Comparison of ENCODE assay signal across 29 cellular contexts in the genomic region with DNA sequence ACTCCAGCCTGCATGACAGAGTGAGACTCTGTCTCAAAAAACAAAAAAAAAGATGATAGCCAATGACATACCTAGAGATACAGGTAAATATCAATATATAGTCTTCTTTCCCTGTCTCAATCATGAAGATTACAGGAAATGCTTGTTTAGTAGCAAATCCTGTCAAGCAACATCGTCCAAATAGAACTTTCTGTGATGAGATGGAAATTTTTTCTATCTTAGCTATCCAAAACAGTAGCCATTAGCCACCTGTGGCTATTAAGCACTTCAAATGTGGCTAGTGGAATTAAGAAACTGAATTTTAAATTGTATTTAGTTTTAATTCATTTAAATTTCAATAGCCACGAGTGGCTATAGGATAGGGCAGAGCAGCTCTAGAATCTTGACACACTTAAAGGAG.
"Had no signal": no experiment of that assay in that cellular context is flagged by ENCODE, and none has a peak within 500 bp of the region (broad histone marks: within the 10 kb centered on the region; RNA-seq: fewer than 3 reads in every experiment).

No MANE protein-coding gene starts in this region.

- H3K9me3 Mint-ChIP-seq: naive thymus-derived CD8-positive, alpha-beta T cell; natural killer cell treated with Interleukin-12 subunit alpha and Interleukin-12 subunit beta and Interleukin-15 and Interleukin-18, amount 100 ng/mL, for 72 hours; nephron progenitor cell; neural progenitor cell; stimulated activated effector memory CD8-positive, alpha-beta T cell treated with anti-CD3 and anti-CD28 coated beads, Interleukin-12 subunit alpha, Interleukin-12 subunit beta, amount 100 ng/mL, for 72 hours; stimulated activated naive B cell treated with anti-CD40 and anti-IgM and Interleukin-4, amounts not matched to agents 10 μg/mL and 1 μg/mL and 100 μg/mL, for 72 hours; stimulated activated naive CD8-positive, alpha-beta T cell treated with anti-CD3 and anti-CD28 coated beads, Interleukin-15, Interleukin-2, amounts not matched to agents 100 ng/mL and 50 ng/mL, for 24 hours had no signal

- H3K9me3 ChIP-seq: ovary, psoas muscle, right lobe of liver, sigmoid colon, stomach, thoracic aorta, thyroid gland, tibial nerve, upper lobe of left lung, vagina had no signal

- H3K27ac ChIP-seq: neural progenitor cell, ovary, parathyroid adenoma, psoas muscle, right lobe of liver, sigmoid colon, stomach, thoracic aorta, thyroid gland, tibial nerve, upper lobe of left lung, vagina had no signal

- H3K4me3 ChIP-seq: neural progenitor cell, ovary, psoas muscle, right lobe of liver, sigmoid colon, stomach, thoracic aorta, thyroid gland, tibial nerve, upper lobe of left lung, vagina had no signal

- H3K27me3 ChIP-seq: neural progenitor cell, ovary, right lobe of liver, sigmoid colon, thyroid gland, tibial nerve, upper lobe of left lung, vagina had no signal

- H3K36me3 Mint-ChIP-seq: naive thymus-derived CD8-positive, alpha-beta T cell; natural killer cell treated with Interleukin-12 subunit alpha and Interleukin-12 subunit beta and Interleukin-15 and Interleukin-18, amount 100 ng/mL, for 72 hours; stimulated activated effector memory CD8-positive, alpha-beta T cell treated with anti-CD3 and anti-CD28 coated beads, Interleukin-12 subunit alpha, Interleukin-12 subunit beta, amount 100 ng/mL, for 72 hours; stimulated activated naive B cell treated with anti-CD40 and anti-IgM and Interleukin-4, amounts not matched to agents 10 μg/mL and 1 μg/mL and 100 μg/mL, for 72 hours had no signal

- H3K4me3 Mint-ChIP-seq: naive thymus-derived CD8-positive, alpha-beta T cell; natural killer cell treated with Interleukin-12 subunit alpha and Interleukin-12 subunit beta and Interleukin-15 and Interleukin-18, amount 100 ng/mL, for 72 hours; nephron progenitor cell; neural progenitor cell; stimulated activated effector memory CD8-positive, alpha-beta T cell treated with anti-CD3 and anti-CD28 coated beads, Interleukin-12 subunit alpha, Interleukin-12 subunit beta, amount 100 ng/mL, for 72 hours; stimulated activated naive B cell treated with anti-CD40 and anti-IgM and Interleukin-4, amounts not matched to agents 10 μg/mL and 1 μg/mL and 100 μg/mL, for 72 hours; stimulated activated naive CD8-positive, alpha-beta T cell treated with anti-CD3 and anti-CD28 coated beads, Interleukin-15, Interleukin-2, amounts not matched to agents 100 ng/mL and 50 ng/mL, for 24 hours had no signal

- H3K4me1 ChIP-seq: parathyroid adenoma, psoas muscle, right lobe of liver, sigmoid colon, thyroid gland, upper lobe of left lung, vagina had no signal

- H2AFZ ChIP-seq: neural progenitor cell, parathyroid adenoma had no signal

- H3K4me1 Mint-ChIP-seq: stimulated activated naive B cell treated with anti-CD40 and anti-IgM and Interleukin-4, amounts not matched to agents 10 μg/mL and 1 μg/mL and 100 μg/mL, for 72 hours had no signal

- ATAC-seq: naive thymus-derived CD8-positive, alpha-beta T cell; natural killer cell treated with Interleukin-12 subunit alpha and Interleukin-12 subunit beta and Interleukin-15 and Interleukin-18, amount 100 ng/mL, for 72 hours; psoas muscle; stimulated activated effector memory CD8-positive, alpha-beta T cell treated with anti-CD3 and anti-CD28 coated beads, Interleukin-12 subunit alpha, Interleukin-12 subunit beta, amount 100 ng/mL, for 72 hours; stimulated activated naive B cell treated with anti-CD40 and anti-IgM and Interleukin-4, amounts not matched to agents 10 μg/mL and 1 μg/mL and 100 μg/mL, for 72 hours had no signal

- H3K27ac Mint-ChIP-seq: naive thymus-derived CD8-positive, alpha-beta T cell; natural killer cell treated with Interleukin-12 subunit alpha and Interleukin-12 subunit beta and Interleukin-15 and Interleukin-18, amount 100 ng/mL, for 72 hours; nephron progenitor cell; neural progenitor cell; progenitor cell of endocrine pancreas; stimulated activated effector memory CD8-positive, alpha-beta T cell treated with anti-CD3 and anti-CD28 coated beads, Interleukin-12 subunit alpha, Interleukin-12 subunit beta, amount 100 ng/mL, for 72 hours; stimulated activated naive B cell treated with anti-CD40 and anti-IgM and Interleukin-4, amounts not matched to agents 10 μg/mL and 1 μg/mL and 100 μg/mL, for 72 hours; stimulated activated naive CD8-positive, alpha-beta T cell treated with anti-CD3 and anti-CD28 coated beads, Interleukin-15, Interleukin-2, amounts not matched to agents 100 ng/mL and 50 ng/mL, for 24 hours had no signal

- FAIRE-seq: small intestine, urothelium cell line had no signal

- H3K36me3 ChIP-seq: neural progenitor cell, ovary, right lobe of liver, sigmoid colon, stomach, thoracic aorta, thyroid gland, tibial nerve, upper lobe of left lung, vagina had no signal

- H3K4me2 ChIP-seq: neural progenitor cell had no signal

- H3K79me2 ChIP-seq: parathyroid adenoma had no signal

- DNase-seq: naive thymus-derived CD8-positive, alpha-beta T cell; nephron progenitor cell; occipital lobe; ovary; posterior cingulate gyrus; psoas muscle; right cardiac atrium; right lobe of liver; sigmoid colon; small intestine; stimulated activated CD4-positive, alpha-beta T cell treated with anti-CD3 and anti-CD28 coated beads, Interleukin-15, amount 100 ng/mL, for 24 hours; stimulated activated CD4-positive, alpha-beta T cell treated with anti-CD3 and anti-CD28 coated beads, Interleukin-2, amount 100 ng/mL, for 24 hours; stimulated activated CD4-positive, alpha-beta T cell treated with anti-CD3 and anti-CD28 coated beads, Interleukin-2, amount 100 ng/mL, for 48 hours; stimulated activated CD4-positive, alpha-beta T cell treated with anti-CD3 and anti-CD28 coated beads, Interleukin-4, amount 100 ng/mL, for 24 hours; stimulated activated naive B cell treated with anti-CD40 and anti-IgM and Interleukin-4, amounts not matched to agents 10 μg/mL and 1 μg/mL and 100 μg/mL, for 72 hours; stimulated activated naive CD4-positive, alpha-beta T cell treated with Interleukin-2 at 50 U/mL for 16 hours; stomach; thyroid gland; upper lobe of left lung had no signal

- H3K9ac ChIP-seq: neural progenitor cell, parathyroid adenoma had no signal
